In genomic region chr6:97465877-97466710, GRCh38 we compare ENCODE assay signal across 2 cellular contexts.
TF ChIP-seq lines count a peak whose summit lies in the region.

No MANE protein-coding gene starts in this region.

TF ChIP-seq in H1, 55 proteins besides CTCF, POLR2A, EP300 and RAD21 (continued from another document):
- no peak for TF ChIP-seq ATF2 (IDR thresholded peaks at IDR 0.05; ENCODE audit: low read length)
- 0 out of 4 replicates have a peak, but pooled peaks of 1 of the 2 experiments have one; percentile 22 for TF ChIP-seq SIN3A (conservative IDR thresholded peaks at IDR 0.05 in 1 of 2, IDR thresholded peaks at IDR 0.05 in 1 of 2; ENCODE audit: low read depth in 1 of 2, low read length in 2 of 2)
- TF ChIP-seq ZNF274 (IDR thresholded peaks at IDR 0.05; ENCODE audit: borderline replicate concordance, extremely low read depth, low read length) = no peak
- no peak for TF ChIP-seq TEAD4 (IDR thresholded peaks at IDR 0.05; ENCODE audit: low read depth, low read length)

TF ChIP-seq in neural cell, 6 proteins besides CTCF, POLR2A, EP300 and RAD21 (continued from another document):
- peak; percentile 39 for TF ChIP-seq REST (IDR thresholded peaks at IDR 0.05; ENCODE audit: borderline replicate concordance)
- TF ChIP-seq EZH2 (IDR thresholded peaks at IDR 0.05; ENCODE audit: borderline replicate concordance, insufficient read depth, low read length, poor library complexity, severe bottlenecking) = no peak
- TF ChIP-seq TAF1 (IDR thresholded peaks at IDR 0.05; ENCODE audit: low read depth) = no peak
- no peak for TF ChIP-seq POLR2AphosphoS5 (IDR thresholded peaks at IDR 0.05)
